Comparison of ENCODE assay signal across 24 cellular contexts in the genomic region with DNA sequence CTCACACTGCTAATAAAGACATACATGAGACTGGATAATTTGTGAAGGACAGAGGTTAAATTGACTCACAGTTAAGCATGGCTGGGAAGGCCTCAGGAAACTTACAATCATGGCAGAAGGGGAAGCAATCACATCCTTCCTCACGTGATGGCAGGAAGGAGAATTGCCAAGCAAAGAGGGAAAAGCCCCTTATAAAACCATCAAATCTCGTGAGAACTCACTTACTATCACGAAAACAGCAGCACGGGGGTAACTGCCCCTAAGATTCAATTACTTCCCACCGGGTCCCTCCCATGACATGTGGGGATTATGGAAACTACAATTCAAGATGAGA.
DNase-seq lines count a peak whose midpoint lies in the region; ATAC-seq and TF ChIP-seq lines count a peak whose summit lies in the region.
"Had no signal": no experiment of that assay in that cellular context is flagged by ENCODE, and none has a peak within 500 bp of the region (broad histone marks: within the 10 kb centered on the region; RNA-seq: fewer than 3 reads in every experiment).

No MANE protein-coding gene starts in this region.

- peak overlapping the region; percentile 24 for H3K27ac ChIP-seq in CD4-positive, alpha-beta T cell (ENCODE audit: low read depth, low read length)
- no peak overlapping the region for H3K27ac ChIP-seq in CD8-positive, alpha-beta memory T cell (ENCODE audit: low read depth, low read length)
- H3K27ac ChIP-seq: PC-9, tibial artery had no signal

- peaks cover 5% of the 10 kb centered on the region for H3K9me3 ChIP-seq in CD4-positive, alpha-beta T cell (ENCODE audit: control insufficient read depth, low read length)
- no peaks in the 10 kb centered on the region for H3K9me3 ChIP-seq in CD8-positive, alpha-beta memory T cell (ENCODE audit: low read length)
- H3K9me3 ChIP-seq: tibial artery had no signal

- POLR2A ChIA-PET in CD4-positive, alpha-beta T cell (lab: Charles Lee) = interaction anchor here (1.2 to 2.3 kb wide), 5 partner anchors 14 to 54 kb away, joined by 3 to 13 read pairs (median 4); no protein-coding TSS in a partner anchor
- POLR2A ChIA-PET in CD8-positive, alpha-beta memory T cell (lab: Charles Lee) = interaction anchor here (1.1 kb wide), 1 partner anchor 41 kb away, joined by 3 read pairs; no protein-coding TSS in a partner anchor

- H3K27ac Mint-ChIP-seq in CD4-positive, alpha-beta T cell = peak overlapping the region; percentile 99
- peak overlapping the region; percentile 95 to 100 (median 100) for H3K27ac Mint-ChIP-seq in CD8-positive, alpha-beta memory T cell
- peak overlapping the region; percentile 97 for H3K27ac Mint-ChIP-seq in activated naive CD8-positive, alpha-beta T cell treated with anti-CD3 and anti-CD28 coated beads for 36 hours
- peak overlapping the region in 1 of 2 donors; percentile 99 for H3K27ac Mint-ChIP-seq in natural killer cell treated with Interleukin-12 subunit alpha and Interleukin-12 subunit beta and Interleukin-15 and Interleukin-18, amount 100 ng/mL, for 72 hours

- H3K4me3 ChIP-seq in CD8-positive, alpha-beta memory T cell (ENCODE audit: low read length) = no peak overlapping the region
- H3K4me3 ChIP-seq: K562, PC-9, tibial artery had no signal

- DNase-seq in CD4-positive, alpha-beta T cell = no peak
- DNase-seq in CD8-positive, alpha-beta memory T cell = no peak
- DNase-seq in activated naive CD8-positive, alpha-beta T cell treated with anti-CD3 and anti-CD28 coated beads for 36 hours = no peak
- DNase-seq in natural killer cell treated with Interleukin-12 subunit alpha and Interleukin-12 subunit beta and Interleukin-15 and Interleukin-18, amount 100 ng/mL, for 72 hours (ENCODE audit: low spot score) = no peak
- DNase-seq in NCI-H524 treated with DMSO at 0.1 percent for 48 hours (lab: John Stamatoyannopoulos, UW) (no peak), omental fat pad (ENCODE audit: low spot score) (no peak)
- DNase-seq: activated CD4-positive, CD25-positive, alpha-beta regulatory T cell treated with anti-CD3 and anti-CD28 coated beads, Interleukin-2, amount 50 U/mL, for 72 hours; activated T-cell treated with anti-CD3 and anti-CD28 coated beads for 4 hours; amniotic stem cell; central memory CD4-positive, alpha-beta T cell; left colon; midbrain; MV-4-11; NCI-H1930; NCI-H345; nucleus accumbens; right cardiac atrium; SIG-M5; stimulated activated CD4-positive, alpha-beta T cell treated with anti-CD3 and anti-CD28 coated beads, Interleukin-15, amount 100 ng/mL, for 24 hours; tibial artery had no signal

- peaks cover 99% of the 10 kb centered on the region for H3K4me1 ChIP-seq in CD8-positive, alpha-beta memory T cell (ENCODE audit: insufficient read depth, low read length)

- H3K27me3 Mint-ChIP-seq in CD4-positive, alpha-beta T cell = no peaks in the 10 kb centered on the region
- no peaks in the 10 kb centered on the region for H3K27me3 Mint-ChIP-seq in CD8-positive, alpha-beta memory T cell
- H3K27me3 Mint-ChIP-seq in activated naive CD8-positive, alpha-beta T cell treated with anti-CD3 and anti-CD28 coated beads for 36 hours = no peaks in the 10 kb centered on the region
- no peaks in the 10 kb centered on the region for H3K27me3 Mint-ChIP-seq in natural killer cell treated with Interleukin-12 subunit alpha and Interleukin-12 subunit beta and Interleukin-15 and Interleukin-18, amount 100 ng/mL, for 72 hours

- H3K4me3 Mint-ChIP-seq in CD4-positive, alpha-beta T cell = no peak overlapping the region
- peak overlapping the region; percentile 34 to 83 (median 78) for H3K4me3 Mint-ChIP-seq in CD8-positive, alpha-beta memory T cell
- H3K4me3 Mint-ChIP-seq in activated naive CD8-positive, alpha-beta T cell treated with anti-CD3 and anti-CD28 coated beads for 36 hours = peak overlapping the region; percentile 76
- peak overlapping the region; percentile 90 for H3K4me3 Mint-ChIP-seq in natural killer cell treated with Interleukin-12 subunit alpha and Interleukin-12 subunit beta and Interleukin-15 and Interleukin-18, amount 100 ng/mL, for 72 hours

- no peaks in the 10 kb centered on the region for H3K36me3 ChIP-seq in CD8-positive, alpha-beta memory T cell (ENCODE audit: insufficient read depth, low read length)
- H3K36me3 ChIP-seq: tibial artery had no signal

- H3K27me3 ChIP-seq in CD4-positive, alpha-beta T cell (ENCODE audit: control insufficient read depth, insufficient read depth, low read length) = no peaks in the 10 kb centered on the region
- no peaks in the 10 kb centered on the region for H3K27me3 ChIP-seq in CD8-positive, alpha-beta memory T cell (ENCODE audit: insufficient read depth, low read length, poor library complexity, severe bottlenecking)
- H3K27me3 ChIP-seq: tibial artery had no signal

- peaks cover 52% of the 10 kb centered on the region for H3K36me3 Mint-ChIP-seq in CD4-positive, alpha-beta T cell (ENCODE audit: low read depth)
- peaks cover 5 to 71% (median 9%) of the 10 kb centered on the region in 3 donors for H3K36me3 Mint-ChIP-seq in CD8-positive, alpha-beta memory T cell
- H3K36me3 Mint-ChIP-seq in activated naive CD8-positive, alpha-beta T cell treated with anti-CD3 and anti-CD28 coated beads for 36 hours = peaks cover 86% of the 10 kb centered on the region
- H3K36me3 Mint-ChIP-seq in natural killer cell treated with Interleukin-12 subunit alpha and Interleukin-12 subunit beta and Interleukin-15 and Interleukin-18, amount 100 ng/mL, for 72 hours = peaks cover 17% of the 10 kb centered on the region

- CTCF ChIA-PET in CD4-positive, alpha-beta T cell (lab: Charles Lee) = no interaction called here
- CTCF ChIA-PET in CD8-positive, alpha-beta memory T cell (lab: Charles Lee) = interaction anchor here (1.4 to 1.8 kb wide), 2 partner anchors 11 to 12 kb away, joined by 4 to 5 read pairs; no protein-coding TSS in a partner anchor

- TF ChIP-seq CTCF in CD4-positive, alpha-beta T cell (IDR thresholded peaks at IDR 0.05) = no peak
- no peak for TF ChIP-seq CTCF in omental fat pad (IDR thresholded peaks at IDR 0.05)

- H3K4me1 Mint-ChIP-seq in CD4-positive, alpha-beta T cell (ENCODE audit: low read depth) = peaks cover 100% of the 10 kb centered on the region
- H3K4me1 Mint-ChIP-seq in CD8-positive, alpha-beta memory T cell = peaks cover 99 to 100% (median 100%) of the 10 kb centered on the region in 3 donors
- H3K4me1 Mint-ChIP-seq in activated naive CD8-positive, alpha-beta T cell treated with anti-CD3 and anti-CD28 coated beads for 36 hours = peaks cover 96% of the 10 kb centered on the region
- H3K4me1 Mint-ChIP-seq in natural killer cell treated with Interleukin-12 subunit alpha and Interleukin-12 subunit beta and Interleukin-15 and Interleukin-18, amount 100 ng/mL, for 72 hours (ENCODE audit: low read depth in 2 of 2) = peaks cover 87 to 100% of the 10 kb centered on the region in 2 donors

- intact Hi-C loops in CD4-positive, alpha-beta T cell (cut with DNase I, micrococcal nuclease) = loop anchor here in 1 of 2 experiments (2.0 kb wide), 1 partner anchor 26 kb away; no protein-coding TSS in a partner anchor

- ATAC-seq in CD4-positive, alpha-beta T cell (ENCODE audit: poor library complexity) = no peak
- ATAC-seq in natural killer cell treated with Interleukin-12 subunit alpha and Interleukin-12 subunit beta and Interleukin-15 and Interleukin-18, amount 100 ng/mL, for 72 hours = no peak
- no peak for ATAC-seq in HG02852 (IDR thresholded peaks at IDR 0.05; ENCODE audit: unreplicated experiment)
- ATAC-seq in omental fat pad (ENCODE audit: low FRiP score) = no peak
- ATAC-seq: esophagus mucosa, K562, left colon, right cardiac atrium had no signal

- H3K9me3 Mint-ChIP-seq in CD4-positive, alpha-beta T cell = no peaks in the 10 kb centered on the region
- H3K9me3 Mint-ChIP-seq in CD8-positive, alpha-beta memory T cell = no peaks in the 10 kb centered on the region
- peaks cover 14% of the 10 kb centered on the region for H3K9me3 Mint-ChIP-seq in activated naive CD8-positive, alpha-beta T cell treated with anti-CD3 and anti-CD28 coated beads for 36 hours
- peaks cover 2% of the 10 kb centered on the region for H3K9me3 Mint-ChIP-seq in natural killer cell treated with Interleukin-12 subunit alpha and Interleukin-12 subunit beta and Interleukin-15 and Interleukin-18, amount 100 ng/mL, for 72 hours
